Comparison of ENCODE assay signal across 12 cellular contexts in genomic region chr10:132493756-132494290, GRCh38.
"Had no signal": no experiment of that assay in that cellular context is flagged by ENCODE, and none has a peak within 500 bp of the region (broad histone marks: within the 10 kb centered on the region; RNA-seq: fewer than 3 reads in every experiment).

No MANE protein-coding gene starts in this region.

- H3K27me3 ChIP-seq: body of pancreas, SJCRH30 had no signal

- DNase-seq: activated CD4-positive, alpha-beta memory T cell treated with anti-CD3 and anti-CD28 coated beads, Interleukin-2, amount 10 ng/mL, durations not matched to agents 7 days and 5 days; activated CD4-positive, alpha-beta T cell treated with anti-CD3 and anti-CD28 coated beads for 1 hour; activated naive CD4-positive, alpha-beta T cell treated with anti-CD3 and anti-CD28 coated beads, Interleukin-2, amount 50 U/mL, for 16 hours; immature natural killer cell; SJCRH30; stimulated activated CD4-positive, alpha-beta T cell treated with anti-CD3 and anti-CD28 coated beads, Interleukin-1b, Interleukin-23, amount 100 ng/mL, for 48 hours; stimulated activated naive B cell treated with anti-CD40 and anti-IgM and Interleukin-4, amounts not matched to agents 10 μg/mL and 1 μg/mL and 100 μg/mL, for 72 hours; trophoblast cell had no signal

- H3K9me3 Mint-ChIP-seq: immature natural killer cell had no signal

- H3K4me1 Mint-ChIP-seq: activated CD4-positive, alpha-beta memory T cell treated with anti-CD3 and anti-CD28 coated beads, Interleukin-2, amount 10 ng/mL, durations not matched to agents 7 days and 5 days; immature natural killer cell had no signal

- H3K27ac Mint-ChIP-seq: activated CD4-positive, alpha-beta memory T cell treated with anti-CD3 and anti-CD28 coated beads, Interleukin-2, amount 10 ng/mL, durations not matched to agents 7 days and 5 days; activated T-helper 1 cell treated with anti-CD3 and anti-CD28 coated beads, Interleukin-12 subunit alpha, Interleukin-12 subunit beta, Interleukin-2, Interleukin-4 antibody, amounts not matched to agents 30 ng/mL and 10 ng/mL and 1 ng/mL, durations not matched to agents 14 hours and 24 hours and 36 hours; immature natural killer cell; stimulated activated naive B cell treated with anti-CD40 and anti-IgM and Interleukin-4, amounts not matched to agents 10 μg/mL and 1 μg/mL and 100 μg/mL, for 72 hours had no signal

- H3K36me3 ChIP-seq: SJCRH30 had no signal

- H3K4me1 ChIP-seq: body of pancreas, SJCRH30 had no signal

- H3K9me3 ChIP-seq: body of pancreas, SJCRH30 had no signal

- H3K4me3 Mint-ChIP-seq: activated CD4-positive, alpha-beta memory T cell treated with anti-CD3 and anti-CD28 coated beads, Interleukin-2, amount 10 ng/mL, durations not matched to agents 7 days and 5 days; activated T-helper 1 cell treated with anti-CD3 and anti-CD28 coated beads, Interleukin-12 subunit alpha, Interleukin-12 subunit beta, Interleukin-2, Interleukin-4 antibody, amounts not matched to agents 30 ng/mL and 10 ng/mL and 1 ng/mL, durations not matched to agents 14 hours and 24 hours and 36 hours; immature natural killer cell; stimulated activated naive B cell treated with anti-CD40 and anti-IgM and Interleukin-4, amounts not matched to agents 10 μg/mL and 1 μg/mL and 100 μg/mL, for 72 hours had no signal

- H3K27ac ChIP-seq: body of pancreas, SJCRH30 had no signal

- ATAC-seq: body of pancreas; esophagus mucosa; left lobe of liver; stimulated activated naive B cell treated with anti-CD40 and anti-IgM and Interleukin-4, amounts not matched to agents 10 μg/mL and 1 μg/mL and 100 μg/mL, for 72 hours had no signal

- H3K36me3 Mint-ChIP-seq: immature natural killer cell; stimulated activated naive B cell treated with anti-CD40 and anti-IgM and Interleukin-4, amounts not matched to agents 10 μg/mL and 1 μg/mL and 100 μg/mL, for 72 hours had no signal

- H3K4me3 ChIP-seq: body of pancreas, SJCRH30 had no signal
